Comparison of ENCODE assay signal across 8 cellular contexts in the genomic region with DNA sequence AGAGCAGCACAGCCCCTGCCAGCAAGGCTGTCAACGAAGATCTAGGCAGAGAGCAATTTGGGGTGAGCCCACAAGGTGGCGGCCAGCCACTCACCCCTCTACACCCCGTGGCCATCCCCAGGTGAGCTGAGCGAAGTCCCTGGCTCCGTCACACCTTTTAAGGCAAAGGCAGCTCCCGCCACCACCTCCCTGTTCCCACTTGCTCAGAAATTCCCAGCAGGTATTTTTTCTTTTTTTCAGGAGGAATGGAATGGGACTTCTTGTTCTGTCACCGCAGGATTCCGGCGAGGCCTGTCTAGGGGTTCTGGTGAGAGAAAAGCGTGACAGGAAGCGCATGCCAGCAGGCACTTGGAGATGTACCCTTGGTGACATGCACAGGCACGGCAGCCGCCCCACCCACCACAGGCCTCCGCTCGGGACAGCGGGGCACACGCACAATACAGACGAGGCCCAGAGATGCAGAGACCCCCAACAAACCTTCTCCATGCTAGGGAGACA. TPM values are rescaled to one million over a fixed set of nuclear protein-coding genes. Genes with fewer than 3 reads are reported as not detected.
DNase-seq lines count a peak whose midpoint lies in the region; ATAC-seq and TF ChIP-seq lines count a peak whose summit lies in the region.

No MANE protein-coding gene starts in this region.

- CTCF ChIA-PET in AG04450 (lab: Charles Lee): interaction anchor here (0.9 to 4.7 kb wide), 3 partner anchors 9 to 220 kb away, joined by 3 to 59 read pairs (median 3); no protein-coding TSS in a partner anchor

- H3K27me3 ChIP-seq in AG04450 (ENCODE audit: control insufficient read depth, insufficient read depth, low read length) (no peaks in the 10 kb centered on the region), breast epithelium (no peaks in the 10 kb centered on the region), muscle layer of duodenum (ENCODE audit: low read depth, low read length) (no peaks in the 10 kb centered on the region), thyroid gland (no peaks in the 10 kb centered on the region)

- POLR2A ChIA-PET in AG04450 (lab: Yijun Ruan, JAX): interaction anchor here (0.7 to 2.8 kb wide), 6 partner anchors 8 to 139 kb away, joined by 3 to 38 read pairs (median 5); partner anchors contain the start of gene RPL3

- H3K4me3 ChIP-seq in AG04450 (ENCODE audit: low read depth, low read length) (peak overlapping the region; percentile 29), breast epithelium (peak overlapping the region in 2 of 3 donors; percentile 35 to 50), muscle layer of duodenum (ENCODE audit: low read depth in 1 of 2, low read length in 2 of 2) (no peak overlapping the region), thyroid gland (replicated peaks in 1 of 3) (no peak overlapping the region)

- intact Hi-C loops in breast epithelium (cut with DNase I; ENCODE audit: low total_unique reads): no loop called here
- intact Hi-C loops in thyroid gland (cut with DNase I): loop anchor here (10.0 kb wide), 1 partner anchor 445 kb away; no protein-coding TSS in a partner anchor

- no peak for DNase-seq in AG04450 (ENCODE audit: low read depth, low spot score)
- peak; percentile 71 for DNase-seq in HPDE6-E6E7 (ENCODE audit: extremely low spot score)
- peak in 1 of 2 donors; percentile 96 for DNase-seq in breast epithelium (ENCODE audit: low spot score in 2 of 2)
- DNase-seq in DMS153 (lab: John Stamatoyannopoulos, UW): no peak
- DNase-seq in thyroid gland: no peak

- WGBS in thyroid gland, 2 donors: 78 to 80% methylated on average over 18 of the region's 18 CpGs

- H3K9me3 ChIP-seq in AG04450 (ENCODE audit: control insufficient read depth, insufficient read depth, low read length): no peaks in the 10 kb centered on the region; the same call in 1 of the 2 replicates
- H3K9me3 ChIP-seq in breast epithelium: no peaks in the 10 kb centered on the region
- H3K9me3 ChIP-seq in muscle layer of duodenum (ENCODE audit: control insufficient read depth in 1 of 2, low read length in 2 of 2): no peaks in the 10 kb centered on the region
- no peaks in the 10 kb centered on the region for H3K9me3 ChIP-seq in thyroid gland

- H3K4me1 ChIP-seq in breast epithelium: peaks cover 0 to 10% of the 10 kb centered on the region in 2 donors
- H3K4me1 ChIP-seq in muscle layer of duodenum (ENCODE audit: control insufficient read depth in 1 of 2, insufficient read depth in 2 of 2, low read length in 2 of 2): peaks cover 3 to 12% of the 10 kb centered on the region in 2 donors
- H3K4me1 ChIP-seq in thyroid gland: no peaks in the 10 kb centered on the region

- TF ChIP-seq POLR2A in breast epithelium (IDR thresholded peaks at IDR 0.05) (no peak), thyroid gland (IDR thresholded peaks at IDR 0.05) (no peak)

- no peak for ATAC-seq in GM18520 (IDR thresholded peaks at IDR 0.05; ENCODE audit: unreplicated experiment)
- no peak for ATAC-seq in GM18868 (IDR thresholded peaks at IDR 0.05; ENCODE audit: unreplicated experiment)

- H3K27ac ChIP-seq in AG04450 (ENCODE audit: low read depth, low read length): peak overlapping the region; percentile 89
- peak overlapping the region; percentile 86 to 90 for H3K27ac ChIP-seq in breast epithelium
- H3K27ac ChIP-seq in muscle layer of duodenum (ENCODE audit: low read length): peak overlapping the region; percentile 56
- peak overlapping the region in 1 of 3 donors; percentile 38 for H3K27ac ChIP-seq in thyroid gland

- TF ChIP-seq CTCF in AG04450 (IDR thresholded peaks at IDR 0.05; ENCODE audit: low read depth, low read length) (peak; percentile 25), breast epithelium (IDR thresholded peaks at IDR 0.05) (peak; percentile 12 to 44 (median 43)), thyroid gland (IDR thresholded peaks at IDR 0.05) (no peak)

- no peaks in the 10 kb centered on the region for H3K36me3 ChIP-seq in breast epithelium
- peaks cover 27 to 30% of the 10 kb centered on the region in 2 donors for H3K36me3 ChIP-seq in muscle layer of duodenum (ENCODE audit: control insufficient read depth in 1 of 2, insufficient read depth in 2 of 2, low read length in 2 of 2)
- peaks cover 28 to 30% of the 10 kb centered on the region in 2 donors for H3K36me3 ChIP-seq in thyroid gland

RNA-seq across cellular contexts. Expression of gene RPL3, which starts 10.0 kb away (rescaled TPM):
- 3,445 and 3,813 TPM in 2 replicates for polyA plus RNA-seq in AG04450 (2011; rRNA removed)
- 2,106 and 2,539 TPM in 2 replicates for polyA minus RNA-seq in AG04450 (2011; rRNA and poly(A)+ RNA removed)
- total RNA-seq in breast epithelium: 1,000 to 10,000 TPM; 1,827 to 3,262 (median 2,633) TPM
- total RNA-seq in thyroid gland: 1,000 to 10,000 TPM; 1,451 to 2,031 (median 1,880) TPM

RNA-seq across cellular contexts. Expression of gene SYNGR1, which starts 40.4 kb away (rescaled TPM):
- polyA plus RNA-seq in AG04450 (2011; rRNA removed): 20.8 and 31.7 TPM in 2 replicates
- polyA minus RNA-seq in AG04450 (2011; rRNA and poly(A)+ RNA removed): 7.8 and 10.0 TPM in 2 replicates
- total RNA-seq in breast epithelium: 10 to 100 TPM in 2 of 3 donors, 1 to 10 TPM in 1; 6.9 to 22.3 (median 20.5) TPM
- total RNA-seq in thyroid gland: 10 to 100 TPM in 1 of 4 donors, 1 to 10 TPM in 3; 3.9 to 22.0 (median 6.8) TPM

Comparison
In these comparisons a context has a peak if more than half of its experiments do, and no peak if none do; other contexts are left out.
1. H3K4me3 ChIP-seq: peak in AG04450 (single experiment) and breast epithelium (2 of 3); none in muscle layer of duodenum (0 of 2) and thyroid gland (0 of 3).
2. CTCF ChIP-seq: peak in AG04450 (single experiment) and breast epithelium (3 of 3); none in thyroid gland (0 of 6).